ENCODE assay signal across 27 cellular contexts in the genomic region with DNA sequence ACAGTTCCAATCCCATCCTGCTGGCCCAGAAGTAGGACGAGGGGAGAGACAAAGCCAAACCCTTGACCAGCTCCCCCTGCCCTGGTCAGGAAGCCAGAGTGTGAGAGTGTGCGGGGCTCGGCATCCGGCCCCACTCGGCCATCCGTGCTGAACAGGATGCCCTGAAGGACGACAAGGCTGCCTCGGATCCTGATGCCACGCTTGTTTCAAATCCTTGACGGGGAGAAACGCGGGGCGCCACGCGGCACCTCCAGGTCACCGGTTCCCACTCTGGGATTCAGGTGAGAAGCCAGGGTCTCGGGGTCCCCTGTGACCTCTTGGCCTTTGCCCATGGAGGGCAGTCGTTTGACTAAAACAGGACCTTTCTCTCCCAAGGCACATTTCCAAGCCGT.
DNase-seq lines count a peak whose midpoint lies in the region; ATAC-seq and TF ChIP-seq lines count a peak whose summit lies in the region.
"Had no signal": no experiment of that assay in that cellular context is flagged by ENCODE, and none has a peak within 500 bp of the region (broad histone marks: within the 10 kb centered on the region; RNA-seq: fewer than 3 reads in every experiment).

No MANE protein-coding gene starts in this region.

- no peaks in the 10 kb centered on the region for H3K27me3 Mint-ChIP-seq in natural killer cell treated with Interleukin-12 subunit alpha and Interleukin-12 subunit beta and Interleukin-15 and Interleukin-18, amount 100 ng/mL, for 72 hours
- H3K27me3 Mint-ChIP-seq in natural killer cell (ENCODE audit: low read depth in 2 of 2): no peaks in the 10 kb centered on the region
- H3K27me3 Mint-ChIP-seq: activated naive CD8-positive, alpha-beta T cell treated with anti-CD3 and anti-CD28 coated beads, Interleukin-2, amount 10 ng/mL, durations not matched to agents 7 days and 5 days; stimulated activated naive CD8-positive, alpha-beta T cell treated with anti-CD3 and anti-CD28 coated beads, Interleukin-15, Interleukin-2, amounts not matched to agents 100 ng/mL and 50 ng/mL, for 24 hours; T-helper 17 cell had no signal

- peaks cover 15 to 23% of the 10 kb centered on the region in 2 donors for H3K4me1 Mint-ChIP-seq in natural killer cell treated with Interleukin-12 subunit alpha and Interleukin-12 subunit beta and Interleukin-15 and Interleukin-18, amount 100 ng/mL, for 72 hours (ENCODE audit: low read depth in 2 of 2)
- peaks cover 26 to 31% of the 10 kb centered on the region in 2 donors for H3K4me1 Mint-ChIP-seq in natural killer cell

- H2BK5ac ChIP-seq in neuronal stem cell (ENCODE audit: low read length): no peak overlapping the region

- TF ChIP-seq CTCF in natural killer cell (IDR thresholded peaks at IDR 0.05): no peak
- no peak for TF ChIP-seq CTCF in mucosa of descending colon (IDR thresholded peaks at IDR 0.05)

- no peaks in the 10 kb centered on the region for H3K9me3 ChIP-seq in neuronal stem cell (replicated peaks in 1 of 2; ENCODE audit: control insufficient read depth in 2 of 2, insufficient read depth in 1 of 2, low read depth in 1 of 2, low read length in 2 of 2)
- H3K9me3 ChIP-seq in mucosa of descending colon: no peaks in the 10 kb centered on the region

- peak overlapping the region; percentile 75 for H3K14ac ChIP-seq in neuronal stem cell (ENCODE audit: low read length)

- no peak overlapping the region for H3K9ac ChIP-seq in neuronal stem cell (ENCODE audit: low read depth, low read length, poor library complexity)

- H3K27ac Mint-ChIP-seq in natural killer cell treated with Interleukin-12 subunit alpha and Interleukin-12 subunit beta and Interleukin-15 and Interleukin-18, amount 100 ng/mL, for 72 hours: no peak overlapping the region
- H3K27ac Mint-ChIP-seq in natural killer cell: no peak overlapping the region
- H3K27ac Mint-ChIP-seq: activated naive CD8-positive, alpha-beta T cell treated with anti-CD3 and anti-CD28 coated beads, Interleukin-2, amount 10 ng/mL, durations not matched to agents 7 days and 5 days; stimulated activated naive CD8-positive, alpha-beta T cell treated with anti-CD3 and anti-CD28 coated beads, Interleukin-15, Interleukin-2, amounts not matched to agents 100 ng/mL and 50 ng/mL, for 24 hours; T-helper 17 cell had no signal

- H2BK120ac ChIP-seq in neuronal stem cell (ENCODE audit: low read depth, low read length): no peak overlapping the region

- H2AK5ac ChIP-seq in neuronal stem cell (ENCODE audit: low read depth, low read length): no peak overlapping the region

- H2AFZ ChIP-seq in neuronal stem cell (ENCODE audit: low read length): no peak overlapping the region
- H2AFZ ChIP-seq: PC-9 had no signal

- no peak overlapping the region for H4K8ac ChIP-seq in neuronal stem cell (ENCODE audit: low read depth, low read length)

- H3K4me3 ChIP-seq in neuronal stem cell (ENCODE audit: low read length in 2 of 2) (no peak overlapping the region), mucosa of descending colon (no peak overlapping the region)
- H3K4me3 ChIP-seq: PC-9 had no signal

- no peak overlapping the region for H3K4me3 Mint-ChIP-seq in natural killer cell treated with Interleukin-12 subunit alpha and Interleukin-12 subunit beta and Interleukin-15 and Interleukin-18, amount 100 ng/mL, for 72 hours
- no peak overlapping the region for H3K4me3 Mint-ChIP-seq in natural killer cell
- H3K4me3 Mint-ChIP-seq: activated naive CD8-positive, alpha-beta T cell treated with anti-CD3 and anti-CD28 coated beads, Interleukin-2, amount 10 ng/mL, durations not matched to agents 7 days and 5 days; stimulated activated naive CD8-positive, alpha-beta T cell treated with anti-CD3 and anti-CD28 coated beads, Interleukin-15, Interleukin-2, amounts not matched to agents 100 ng/mL and 50 ng/mL, for 24 hours; T-helper 17 cell had no signal

- peaks cover 0 to 5% (median 0%) of the 10 kb centered on the region in 3 experiments for H3K27me3 ChIP-seq in neuronal stem cell (ENCODE audit: control insufficient read depth in 3 of 3, insufficient read depth in 3 of 3, low read depth in 1 of 3, low read length in 3 of 3)

- ATAC-seq in natural killer cell treated with Interleukin-12 subunit alpha and Interleukin-12 subunit beta and Interleukin-15 and Interleukin-18, amount 100 ng/mL, for 72 hours: no peak
- ATAC-seq in natural killer cell: no peak
- no peak for ATAC-seq in mucosa of descending colon
- ATAC-seq: left lobe of liver, T-helper 17 cell had no signal

- H3K27ac ChIP-seq in neuronal stem cell (replicated peaks; ENCODE audit: low read length): no peak overlapping the region
- H3K27ac ChIP-seq: PC-9 had no signal

- DNase-seq in natural killer cell treated with Interleukin-12 subunit alpha and Interleukin-12 subunit beta and Interleukin-15 and Interleukin-18, amount 100 ng/mL, for 72 hours (ENCODE audit: low spot score): peak; percentile 58
- no peak for DNase-seq in natural killer cell
- DNase-seq in activated CD8-positive, alpha-beta memory T cell treated with anti-CD3 and anti-CD28 coated beads, Interleukin-2, amount 50 U/mL, for 48 hours: peak; percentile 46
- no peak for DNase-seq in neuronal stem cell (ENCODE audit: low spot score)
- DNase-seq in germinal center (ENCODE audit: low spot score): no peak
- no peak for DNase-seq in activated naive CD4-positive, alpha-beta T cell treated with anti-CD3 and anti-CD28 coated beads, Interleukin-2, amount 50 U/mL, for 16 hours
- no peak for DNase-seq in mucosa of descending colon
- DNase-seq: activated CD4-positive, alpha-beta T cell treated with anti-CD3 and anti-CD28 coated beads, Interleukin-2, amount 50 U/mL, for 48 hours; activated CD4-positive, CD25-positive, alpha-beta regulatory T cell treated with anti-CD3 and anti-CD28 coated beads, Interleukin-2, amount 50 U/mL, for 72 hours; activated gamma-delta T cell; activated naive CD8-positive, alpha-beta T cell treated with anti-CD3 and anti-CD28 coated beads, Interleukin-2, amount 10 ng/mL, durations not matched to agents 7 days and 5 days; caudate nucleus; COR-L47; DMS53; glutamatergic neuron; IMR-90; NCI-H1417 treated with DMSO at 0.1 percent for 48 hours; NCI-H2081; NCI-H2227 treated with DMSO at 0.1 percent for 48 hours; NCI-H526 treated with DMSO at 0.1 percent for 48 hours; NK-92 treated with Interleukin-12 subunit alpha and Interleukin-12 subunit beta, amount 100 ng/mL, for 24 hours; occipital lobe; PC-9; SHP77; T-helper 17 cell had no signal

- H4K91ac ChIP-seq in neuronal stem cell (ENCODE audit: low read depth, low read length, poor library complexity): no peak overlapping the region

- H3K4me1 ChIP-seq in neuronal stem cell (ENCODE audit: control insufficient read depth in 2 of 2, insufficient read depth in 1 of 2, low read depth in 1 of 2, low read length in 2 of 2) (peaks cover 0 to 7% of the 10 kb centered on the region in 2 donors), mucosa of descending colon (ENCODE audit: low read depth) (no peaks in the 10 kb centered on the region)

- H3K23ac ChIP-seq in neuronal stem cell (ENCODE audit: low read depth, low read length, poor library complexity): no peak overlapping the region

- H3K36me3 ChIP-seq in neuronal stem cell (replicated peaks in 1 of 2; ENCODE audit: control insufficient read depth in 2 of 2, insufficient read depth in 2 of 2, low read length in 2 of 2): no peaks in the 10 kb centered on the region
- no peaks in the 10 kb centered on the region for H3K36me3 ChIP-seq in mucosa of descending colon (ENCODE audit: low read depth)

- no CpG with 5 or more reads among the region's 19 CpGs for WGBS in neuronal stem cell (ENCODE audit: extremely low coverage in 2 of 2, insufficient read length in 2 of 2, insufficient replicate concordance in 1 of 2), 2 donors

- H3K4me2 ChIP-seq in neuronal stem cell (ENCODE audit: insufficient read depth, low read length, poor library complexity, severe bottlenecking): no peak overlapping the region
- H3K4me2 ChIP-seq: PC-9 had no signal

- H3K4ac ChIP-seq in neuronal stem cell (ENCODE audit: low read length): no peak overlapping the region

- H3K9me3 Mint-ChIP-seq in natural killer cell treated with Interleukin-12 subunit alpha and Interleukin-12 subunit beta and Interleukin-15 and Interleukin-18, amount 100 ng/mL, for 72 hours: no peaks in the 10 kb centered on the region
- no peaks in the 10 kb centered on the region for H3K9me3 Mint-ChIP-seq in natural killer cell
- H3K9me3 Mint-ChIP-seq: activated naive CD8-positive, alpha-beta T cell treated with anti-CD3 and anti-CD28 coated beads, Interleukin-2, amount 10 ng/mL, durations not matched to agents 7 days and 5 days; stimulated activated naive CD8-positive, alpha-beta T cell treated with anti-CD3 and anti-CD28 coated beads, Interleukin-15, Interleukin-2, amounts not matched to agents 100 ng/mL and 50 ng/mL, for 24 hours had no signal

- H2BK15ac ChIP-seq in neuronal stem cell (ENCODE audit: low read length): no peak overlapping the region

- intact Hi-C loops in natural killer cell (cut with micrococcal nuclease) (no loop called here), mucosa of descending colon (cut with DNase I, micrococcal nuclease) (no loop called here)

- peak overlapping the region; percentile 2 for H3K18ac ChIP-seq in neuronal stem cell (ENCODE audit: low read length)

- H2BK12ac ChIP-seq in neuronal stem cell (ENCODE audit: low read length): no peak overlapping the region

- peaks cover 5% of the 10 kb centered on the region for H3K36me3 Mint-ChIP-seq in natural killer cell treated with Interleukin-12 subunit alpha and Interleukin-12 subunit beta and Interleukin-15 and Interleukin-18, amount 100 ng/mL, for 72 hours
- H3K36me3 Mint-ChIP-seq in natural killer cell: peaks cover 6% of the 10 kb centered on the region

- H3K79me1 ChIP-seq in neuronal stem cell (ENCODE audit: low read depth, low read length): no peaks in the 10 kb centered on the region

Comparison
In these comparisons a context has a peak if more than half of its experiments do, and no peak if none do; other contexts are left out.
1. DNase-seq: peak in natural killer cell treated with Interleukin-12 subunit alpha and Interleukin-12 subunit beta and Interleukin-15 and Interleukin-18, amount 100 ng/mL, for 72 hours (single experiment) and activated CD8-positive, alpha-beta memory T cell treated with anti-CD3 and anti-CD28 coated beads, Interleukin-2, amount 50 U/mL, for 48 hours (single experiment); none in natural killer cell (single experiment), neuronal stem cell (single experiment), germinal center (single experiment), activated naive CD4-positive, alpha-beta T cell treated with anti-CD3 and anti-CD28 coated beads, Interleukin-2, amount 50 U/mL, for 16 hours (single experiment) and mucosa of descending colon (0 of 3).